Comparison of ENCODE assay signal across 26 cellular contexts in genomic region chr12:125089083-125089482, GRCh38. TPM values are rescaled to one million over a fixed set of nuclear protein-coding genes. Genes with fewer than 3 reads are reported as not detected.
DNase-seq lines count a peak whose midpoint lies in the region; FAIRE-seq and TF ChIP-seq lines count a peak whose summit lies in the region.
"Had no signal": no experiment of that assay in that cellular context is flagged by ENCODE, and none has a peak within 500 bp of the region (broad histone marks: within the 10 kb centered on the region; RNA-seq: fewer than 3 reads in every experiment).

No MANE protein-coding gene starts in this region.

- H3K23ac ChIP-seq in mesendoderm (ENCODE audit: low read length) = no peak overlapping the region

- peak; percentile 40 for DNase-seq in NCI-H1092 treated with DMSO at 0.1 percent for 48 hours (lab: John Stamatoyannopoulos, UW)
- DNase-seq in NCI-H1092 (lab: John Stamatoyannopoulos, UW) = no peak
- peak; percentile 62 for DNase-seq in astrocyte of the spinal cord (ENCODE audit: low read depth, low spot score)
- peak; percentile 33 for DNase-seq in mesendoderm
- DNase-seq in hypothalamus (lab: John Stamatoyannopoulos, UW) = no peak
- DNase-seq in D341Med (ENCODE audit: low spot score) = no peak
- DNase-seq in GM12891 (ENCODE audit: insufficient read length, low spot score) = no peak
- DNase-seq: activated CD4-positive, alpha-beta T cell treated with anti-CD3 and anti-CD28 coated beads, Interleukin-2, amount 10 ng/mL, durations not matched to agents 7 days and 5 days; activated CD8-positive, alpha-beta memory T cell treated with anti-CD3 and anti-CD28 coated beads, Interleukin-2, amount 50 U/mL, for 4 hours; activated naive CD8-positive, alpha-beta T cell treated with anti-CD3 and anti-CD28 coated beads, Interleukin-2, amount 50 U/mL, for 24 hours; body of pancreas; KG1; left colon; MV-4-11; naive thymus-derived CD4-positive, alpha-beta T cell; occipital lobe; SK-N-SH; stimulated activated CD4-positive, alpha-beta T cell treated with anti-CD3 and anti-CD28 coated beads, Interleukin-4, amount 100 ng/mL, for 24 hours; stimulated activated naive CD8-positive, alpha-beta T cell treated with anti-CD3 and anti-CD28 coated beads, Interleukin-15, Interleukin-2, amounts not matched to agents 100 U/mL and 50 U/mL, for 24 hours; tibial artery had no signal

- H3K9ac ChIP-seq in Loucy (ENCODE audit: low read depth, low read length, poor library complexity, severe bottlenecking) (no peak overlapping the region), mesendoderm (ENCODE audit: low read length) (no peak overlapping the region)
- H3K9ac ChIP-seq: SK-N-SH had no signal

- no peak overlapping the region for H2BK15ac ChIP-seq in mesendoderm (replicated peaks; ENCODE audit: low read depth)

- no peak for FAIRE-seq in GM12891 (lab: Jason Lieb, UNC)
- FAIRE-seq: GM18507, H54 had no signal

- no CpG with 5 or more reads among the region's 9 CpGs for WGBS in mesendoderm (ENCODE audit: extremely low coverage, insufficient coverage, low lambda C conversion rate)

- H3K4me3 ChIP-seq in Loucy (ENCODE audit: low read length, poor library complexity, severe bottlenecking) (no peak overlapping the region), astrocyte of the spinal cord (ENCODE audit: low read depth, low read length) (no peak overlapping the region), mesendoderm (ENCODE audit: low read length) (no peak overlapping the region)
- H3K4me3 ChIP-seq: body of pancreas, coronary artery, smooth muscle cell, tibial artery had no signal

- H2BK120ac ChIP-seq in mesendoderm (ENCODE audit: low read depth, low read length) = no peak overlapping the region

- no peaks in the 10 kb centered on the region for H4K20me1 ChIP-seq in Loucy (ENCODE audit: insufficient read depth, low read length, poor library complexity, severe bottlenecking)

- H3K18ac ChIP-seq in mesendoderm (ENCODE audit: low read length) = no peak overlapping the region

- H3F3A ChIP-seq in Loucy (ENCODE audit: low read depth) = no peaks in the 10 kb centered on the region

- in situ Hi-C loops in astrocyte of the spinal cord (cut with HindIII; ENCODE audit: low sequenced_read_pairs) = no loop called here

- H2BK5ac ChIP-seq in mesendoderm (ENCODE audit: low read length) = no peak overlapping the region

- no peak overlapping the region for H2AK5ac ChIP-seq in mesendoderm (ENCODE audit: low read length)

- no peak overlapping the region for H4K5ac ChIP-seq in mesendoderm (ENCODE audit: low read length)

- no peaks in the 10 kb centered on the region for H3K9me3 ChIP-seq in Loucy (ENCODE audit: insufficient read depth, low read depth, low read length)
- H3K9me3 ChIP-seq: body of pancreas, SK-N-SH, tibial artery had no signal

- no peak overlapping the region for H3K4ac ChIP-seq in mesendoderm (ENCODE audit: low read depth, low read length)

- no peaks in the 10 kb centered on the region for H3K4me1 ChIP-seq in Loucy (ENCODE audit: insufficient read depth, low read length, poor library complexity, severe bottlenecking)
- no peaks in the 10 kb centered on the region for H3K4me1 ChIP-seq in mesendoderm (ENCODE audit: control insufficient read depth, low read depth, low read length)
- H3K4me1 ChIP-seq: tibial artery had no signal

- H3K4me2 ChIP-seq in Loucy (ENCODE audit: low read depth, low read length, poor library complexity, severe bottlenecking) (no peak overlapping the region), mesendoderm (ENCODE audit: low read length) (no peak overlapping the region)
- H3K4me2 ChIP-seq: SK-N-SH, smooth muscle cell had no signal

- peak; percentile 47 for TF ChIP-seq CTCF in Loucy (conservative IDR thresholded peaks at IDR 0.05; ENCODE audit: low read length)
- peak; percentile 18 for TF ChIP-seq CTCF in astrocyte of the spinal cord (IDR thresholded peaks at IDR 0.05; ENCODE audit: low read depth, low read length)

- H3K9me2 ChIP-seq in Loucy (replicated peaks; ENCODE audit: low read depth, low read length) = no peaks in the 10 kb centered on the region
- H3K9me2 ChIP-seq: SK-N-SH had no signal

- peaks cover 84% of the 10 kb centered on the region; the same call in 1 of the 2 replicates for H3K36me3 ChIP-seq in Loucy (ENCODE audit: insufficient read depth, low read length)
- peaks cover 17% of the 10 kb centered on the region for H3K36me3 ChIP-seq in mesendoderm (ENCODE audit: control insufficient read depth, insufficient read depth, low read length)

- no peak overlapping the region for H2AFZ ChIP-seq in Loucy (ENCODE audit: low read length)

- H3K27ac ChIP-seq in mesendoderm (ENCODE audit: low read depth, low read length) = no peak overlapping the region
- H3K27ac ChIP-seq: 22Rv1, body of pancreas, coronary artery, tibial artery had no signal

- H4K8ac ChIP-seq in mesendoderm (ENCODE audit: low read depth, low read length) = no peak overlapping the region

- H3K79me1 ChIP-seq in mesendoderm (ENCODE audit: low read length) = peaks cover 10% of the 10 kb centered on the region

- H3K79me2 ChIP-seq in Loucy (ENCODE audit: insufficient read depth, low read length) (no peaks in the 10 kb centered on the region), mesendoderm (ENCODE audit: control insufficient read depth, insufficient read depth, low read length) (no peaks in the 10 kb centered on the region)

- no peak for TF ChIP-seq POLR2A in GM12891 (IDR thresholded peaks at IDR 0.05; ENCODE audit: low read depth, low read length)

- no peak overlapping the region for H3K56ac ChIP-seq in mesendoderm (ENCODE audit: low read length)

- no peaks in the 10 kb centered on the region for H3K27me3 ChIP-seq in Loucy (ENCODE audit: insufficient read depth, low read length, poor library complexity, severe bottlenecking)
- no peaks in the 10 kb centered on the region for H3K27me3 ChIP-seq in mesendoderm (ENCODE audit: insufficient read depth, low read length, poor library complexity)
- H3K27me3 ChIP-seq: body of pancreas, tibial artery had no signal

TF ChIP-seq in GM12891, 5 proteins besides CTCF, POLR2A, EP300 and RAD21:
- TF ChIP-seq POU2F2 (IDR thresholded peaks at IDR 0.05; ENCODE audit: low read depth, low read length) (no peak), POLR2AphosphoS5 (IDR thresholded peaks at IDR 0.05; ENCODE audit: low read depth, low read length) (no peak), SPI1 (IDR thresholded peaks at IDR 0.05; ENCODE audit: low read depth, low read length) (no peak), PAX5 (IDR thresholded peaks at IDR 0.05; ENCODE audit: insufficient read depth, low read length, severe bottlenecking) (no peak), TAF1 (IDR thresholded peaks at IDR 0.05; ENCODE audit: low read depth, low read length) (no peak)

RNA-seq across cellular contexts. Expression of gene AACS, which starts 23.8 kb away (rescaled TPM):
- 14.0 TPM for polyA plus RNA-seq in mesendoderm (2013, experiment 1 of 2)
- polyA plus RNA-seq in mesendoderm (2013, experiment 2 of 2) = 15.1 TPM
- polyA plus RNA-seq in GM12891 (2012; ENCODE audit: low read depth, missing spikeins) = 18.3 TPM

Comparison
In these comparisons a context has a peak if more than half of its experiments do, and no peak if none do; other contexts are left out.
1. DNase-seq: peak in NCI-H1092 treated with DMSO at 0.1 percent for 48 hours (single experiment), astrocyte of the spinal cord (single experiment) and mesendoderm (single experiment); none in NCI-H1092 (single experiment), hypothalamus (0 of 51), D341Med (single experiment) and GM12891 (single experiment).